Comparison of ENCODE assay signal across 9 cellular contexts in genomic region chr12:53538209-53538689, GRCh38. TPM values are rescaled to one million over a fixed set of nuclear protein-coding genes. Genes with fewer than 3 reads are reported as not detected.
DNase-seq lines count a peak whose midpoint lies in the region; ATAC-seq and TF ChIP-seq lines count a peak whose summit lies in the region.
"Had no signal": no experiment of that assay in that cellular context is flagged by ENCODE, and none has a peak within 500 bp of the region (broad histone marks: within the 10 kb centered on the region; RNA-seq: fewer than 3 reads in every experiment).

No MANE protein-coding gene starts in this region.

- no peak overlapping the region for H3K4me3 Mint-ChIP-seq in activated naive CD4-positive, alpha-beta T cell treated with anti-CD3 and anti-CD28 coated beads for 36 hours

- CTCF ChIA-PET in activated naive CD4-positive, alpha-beta T cell treated with anti-CD3 and anti-CD28 coated beads for 36 hours (lab: Charles Lee): interaction anchor here (1.1 to 1.8 kb wide), 2 partner anchors 138 to 219 kb away, joined by 3 to 8 read pairs; partner anchors contain the start of gene ATP5MC2

- no peak for ATAC-seq in GM18520 (IDR thresholded peaks at IDR 0.05; ENCODE audit: unreplicated experiment)

- no peaks in the 10 kb centered on the region for H3K4me1 Mint-ChIP-seq in activated naive CD4-positive, alpha-beta T cell treated with anti-CD3 and anti-CD28 coated beads for 36 hours (ENCODE audit: low read depth)

- peak overlapping the region; percentile 63 for H3K27ac ChIP-seq in epithelial cell of prostate
- H3K27ac ChIP-seq in osteoblast (ENCODE audit: low read depth, low read length): peak overlapping the region; percentile 73
- H3K27ac ChIP-seq: HL-60 had no signal

- no peaks in the 10 kb centered on the region for H4K20me1 ChIP-seq in osteoblast (ENCODE audit: insufficient read depth, low read length)

- H3K27me3 Mint-ChIP-seq in activated naive CD4-positive, alpha-beta T cell treated with anti-CD3 and anti-CD28 coated beads for 36 hours (ENCODE audit: low read depth): no peaks in the 10 kb centered on the region

- no peaks in the 10 kb centered on the region for H3K27me3 ChIP-seq in osteoblast (ENCODE audit: insufficient read depth, low read length)

- TF ChIP-seq CTCF in osteoblast (IDR thresholded peaks at IDR 0.05; ENCODE audit: extremely low read depth, low read depth, low read length): no peak

- H3K4me3 ChIP-seq in osteoblast (ENCODE audit: insufficient read depth, low read length): no peak overlapping the region

- no peak overlapping the region for H2AFZ ChIP-seq in osteoblast (ENCODE audit: low read length)

- H3K36me3 Mint-ChIP-seq in activated naive CD4-positive, alpha-beta T cell treated with anti-CD3 and anti-CD28 coated beads for 36 hours (ENCODE audit: low read depth): peaks cover 20% of the 10 kb centered on the region

- peaks cover 68% of the 10 kb centered on the region for H3K36me3 ChIP-seq in osteoblast (ENCODE audit: insufficient read depth, low read length)

- intact Hi-C loops in activated naive CD4-positive, alpha-beta T cell treated with anti-CD3 and anti-CD28 coated beads for 36 hours (cut with micrococcal nuclease): no loop called here

- no peaks in the 10 kb centered on the region for H3K9me3 Mint-ChIP-seq in activated naive CD4-positive, alpha-beta T cell treated with anti-CD3 and anti-CD28 coated beads for 36 hours

- peak; percentile 82 for DNase-seq in DMS53 treated with DMSO at 0.1 percent for 48 hours (lab: John Stamatoyannopoulos, UW; ENCODE audit: unreplicated experiment)
- peak; percentile 91 for DNase-seq in NCI-H2196 (lab: John Stamatoyannopoulos, UW; ENCODE audit: unreplicated experiment)
- no peak for DNase-seq in epithelial cell of prostate (ENCODE audit: low read depth, low spot score)
- DNase-seq in osteoblast (ENCODE audit: insufficient read length, low spot score, missing footprints): no peak
- no peak for DNase-seq in NOMO-1 (lab: John Stamatoyannopoulos, UW; ENCODE audit: unreplicated experiment in 2 of 2)
- no peak for DNase-seq in HCEC 1CT
- no peak for DNase-seq in activated naive CD4-positive, alpha-beta T cell treated with anti-CD3 and anti-CD28 coated beads for 36 hours

- peak overlapping the region; percentile 30 for H3K4me2 ChIP-seq in osteoblast (ENCODE audit: insufficient read depth, low read length)

- H3K4me1 ChIP-seq in osteoblast (ENCODE audit: insufficient read depth, low read length): peaks cover 13% of the 10 kb centered on the region

- no peak overlapping the region for H3K27ac Mint-ChIP-seq in activated naive CD4-positive, alpha-beta T cell treated with anti-CD3 and anti-CD28 coated beads for 36 hours

- no peaks in the 10 kb centered on the region for H3K9me3 ChIP-seq in osteoblast (ENCODE audit: low read depth, low read length)

- H3K79me2 ChIP-seq in osteoblast (ENCODE audit: insufficient read depth, low read length): no peaks in the 10 kb centered on the region

RNA-seq across cellular contexts. Expression of gene NPFF, which starts 31.0 kb away (rescaled TPM):
- total RNA-seq in osteoblast: not detected in 2 replicates
- total RNA-seq in activated naive CD4-positive, alpha-beta T cell treated with anti-CD3 and anti-CD28 coated beads for 36 hours: not detected

RNA-seq across cellular contexts. Expression of gene TARBP2, which starts 37.2 kb away (rescaled TPM):
- total RNA-seq in osteoblast: 33.0 and 35.5 TPM in 2 replicates
- 10 to 100 TPM; 25.0 to 26.8 TPM for total RNA-seq in activated naive CD4-positive, alpha-beta T cell treated with anti-CD3 and anti-CD28 coated beads for 36 hours

RNA-seq across cellular contexts. Expression of gene MAP3K12, which starts 39.0 kb away (rescaled TPM):
- total RNA-seq in osteoblast: 49.6 and 51.9 TPM in 2 replicates
- total RNA-seq in activated naive CD4-positive, alpha-beta T cell treated with anti-CD3 and anti-CD28 coated beads for 36 hours: 1 to 10 TPM; 6.0 to 8.2 TPM

Comparison
In these comparisons a context has a peak if more than half of its experiments do, and no peak if none do; other contexts are left out.
1. DNase-seq: peak in DMS53 treated with DMSO at 0.1 percent for 48 hours (single experiment) and NCI-H2196 (single experiment); none in epithelial cell of prostate (single experiment), osteoblast (single experiment), NOMO-1 (0 of 2), HCEC 1CT (single experiment) and activated naive CD4-positive, alpha-beta T cell treated with anti-CD3 and anti-CD28 coated beads for 36 hours (single experiment).